10 cellular contexts compared by ENCODE assay signal in genomic region chr1:148424138-148425003, GRCh38. TPM values are rescaled to one million over a fixed set of nuclear protein-coding genes. Genes with fewer than 3 reads are reported as not detected.
A peak's percentile ranks its signal among the peaks of the same experiment; 100 is the strongest.
DNase-seq lines count a peak whose midpoint lies in the region; ATAC-seq, FAIRE-seq and TF ChIP-seq lines count a peak whose summit lies in the region.
"Not testable (repeated sequence)": the region's sequence is repeated elsewhere in the genome, so short reads cannot be mapped to it uniquely, and the experiment has no call there.
"Had no signal": no experiment of that assay in that cellular context is flagged by ENCODE, and none has a peak within 500 bp of the region (broad histone marks: within the 10 kb centered on the region; RNA-seq: fewer than 3 reads in every experiment).

No MANE protein-coding gene starts in this region.

- peak overlapping the region; percentile 59 for H3K4me2 ChIP-seq in A549

- not testable (repeated sequence) for H3K27me3 Mint-ChIP-seq in activated T-cell treated with anti-CD3 and anti-CD28 coated beads, Interleukin-2, amount 50 U/mL, for 24 hours; central memory CD8-positive, alpha-beta T cell

- CTCF ChIA-PET in A549 (lab: Yijun Ruan, JAX) = not testable (repeated sequence)

- ATAC-seq in A549 (peak; percentile 92 to 94), lower lobe of right lung (peak; percentile 74 to 78)
- not testable (repeated sequence) for ATAC-seq in central memory CD8-positive, alpha-beta T cell (replicated peaks; ENCODE audit: extremely low read depth, poor library complexity, severe bottlenecking)

- H3K27me3 ChIP-seq in lower lobe of right lung (ENCODE audit: low read depth) = not testable (repeated sequence)

- WGBS in A549 (ENCODE audit: missing lambda C conversion rate) = 87% methylated on average over 1 of the region's 1 CpG

- POLR2A ChIA-PET in A549 (lab: Yijun Ruan, JAX) = interaction anchor here (0.9 kb wide), 1 partner anchor 22 kb away, joined by 3 read pairs; no protein-coding TSS in a partner anchor

- not testable (repeated sequence) for H3K36me3 ChIP-seq in lower lobe of right lung

- H3K4me1 Mint-ChIP-seq in activated T-cell treated with anti-CD3 and anti-CD28 coated beads, Interleukin-2, amount 50 U/mL, for 24 hours (ENCODE audit: low read depth) = peaks cover 61% of the 10 kb centered on the region
- peaks cover 53% of the 10 kb centered on the region for H3K4me1 Mint-ChIP-seq in central memory CD8-positive, alpha-beta T cell

- H3K27ac ChIP-seq in A549 = peak overlapping the region; percentile 77 to 78
- H3K27ac ChIP-seq in lower lobe of right lung = not testable (repeated sequence)

- peaks cover 40% of the 10 kb centered on the region for H3K4me1 ChIP-seq in A549
- H3K4me1 ChIP-seq in lower lobe of right lung = not testable (repeated sequence)

- TF ChIP-seq POLR2A in A549 (IDR thresholded peaks at IDR 0.05; ENCODE audit: low read length) = not testable (repeated sequence)

- TF ChIP-seq RAD21 in A549 (conservative IDR thresholded peaks at IDR 0.05 in 1 of 2, IDR thresholded peaks at IDR 0.05 in 1 of 2) = not testable (repeated sequence)

- not testable (repeated sequence) for TF ChIP-seq EP300 in A549 (IDR thresholded peaks at IDR 0.05)

- FAIRE-seq in A549 (lab: Jason Lieb, UNC) = not testable (repeated sequence)

- H3K4me3 ChIP-seq in A549 = 0 out of 3 replicates have a peak overlapping the region, but pooled peaks have one; percentile 17
- not testable (repeated sequence) for H3K4me3 ChIP-seq in lower lobe of right lung

- intact Hi-C loops in lower lobe of right lung (cut with DNase I) = not testable (repeated sequence)

- peaks cover 59% of the 10 kb centered on the region for H3K36me3 Mint-ChIP-seq in activated T-cell treated with anti-CD3 and anti-CD28 coated beads, Interleukin-2, amount 50 U/mL, for 24 hours (ENCODE audit: low read depth)
- H3K36me3 Mint-ChIP-seq in central memory CD8-positive, alpha-beta T cell (ENCODE audit: insufficient read depth) = peaks cover 14% of the 10 kb centered on the region

- H3K9me3 ChIP-seq in A549, lower lobe of right lung: not testable (repeated sequence)

- H3K27ac Mint-ChIP-seq in activated T-cell treated with anti-CD3 and anti-CD28 coated beads, Interleukin-2, amount 50 U/mL, for 24 hours = peak overlapping the region; percentile 60
- H3K27ac Mint-ChIP-seq in central memory CD8-positive, alpha-beta T cell (ENCODE audit: low read depth) = peak overlapping the region; percentile 79

- not testable (repeated sequence) for H3K9me3 Mint-ChIP-seq in activated T-cell treated with anti-CD3 and anti-CD28 coated beads, Interleukin-2, amount 50 U/mL, for 24 hours; central memory CD8-positive, alpha-beta T cell

- peak; percentile 6 to 70 for DNase-seq in A549 (ENCODE audit: low read depth in 1 of 2, low spot score in 1 of 2)
- DNase-seq in GM03348 (ENCODE audit: low spot score) = peak; percentile 15
- peak; percentile 35 for DNase-seq in NOMO-1 treated with DMSO at 0.1 percent for 48 hours (lab: John Stamatoyannopoulos, UW; ENCODE audit: unreplicated experiment)
- DNase-seq in activated T-cell treated with anti-CD3 and anti-CD28 coated beads, Interleukin-2, amount 50 U/mL, for 24 hours; central memory CD8-positive, alpha-beta T cell (ENCODE audit: low spot score in 2 of 2); lower lobe of right lung: not testable (repeated sequence)
- DNase-seq in foreskin melanocyte = peak; percentile 66
- peak; percentile 90 for DNase-seq in renal cortical epithelial cell (ENCODE audit: low read depth)

- H3K4me3 Mint-ChIP-seq in activated T-cell treated with anti-CD3 and anti-CD28 coated beads, Interleukin-2, amount 50 U/mL, for 24 hours; central memory CD8-positive, alpha-beta T cell: not testable (repeated sequence)

- TF ChIP-seq CTCF in A549 (IDR thresholded peaks at IDR 0.05); lower lobe of right lung (IDR thresholded peaks at IDR 0.05): not testable (repeated sequence)

TF ChIP-seq in A549, 52 proteins besides CTCF, POLR2A, EP300 and RAD21:
- TF ChIP-seq FOSL2 (IDR thresholded peaks at IDR 0.05) = peak; percentile 41; the same call in 1 of the 2 replicates
- TF ChIP-seq FOSL2 (CRISPR knock-in tag; IDR thresholded peaks at IDR 0.05) = peak; percentile 57
- TF ChIP-seq JUNB (IDR thresholded peaks at IDR 0.05) = peak; percentile 7; the same call in 1 of the 2 replicates
- TF ChIP-seq MAFK (IDR thresholded peaks at IDR 0.05; ENCODE audit: partially characterized antibody) = peak; percentile 65
TF ChIP-seq in A549: peak in this region for 3; not testable (repeated sequence) for 49.

RNA-seq across cellular contexts. Expression of gene PPIAL4G, which starts 58.7 kb away (rescaled TPM):
- polyA plus RNA-seq in A549 (2011; rRNA removed) (not detected in 2 replicates), A549 (2017; fragmentation: RNase III; extraction: RNeasy Plus Mini Kit Qiagen cat#74134 plus additional on column Dnase treatment) (not detected in 3 replicates)
- not detected in 2 replicates for polyA plus RNA-seq in A549 (2012; cell fraction: cytosol; rRNA removed)
- polyA plus RNA-seq in A549 (2012; cell fraction: nucleus; rRNA removed) = not detected in 2 replicates
- polyA minus RNA-seq in A549 (2011; rRNA and poly(A)+ RNA removed) = not detected in 2 replicates
- total RNA-seq in lower lobe of right lung (not detected), renal cortical epithelial cell (not detected in 2 replicates)
- total RNA-seq: A673, tibial nerve had no signal
